ENCODE assay signal across 8 cellular contexts in genomic region chr3:194486540-194487288, GRCh38. TPM values are rescaled to one million over a fixed set of nuclear protein-coding genes. Genes with fewer than 3 reads are reported as not detected.
DNase-seq lines count a peak whose midpoint lies in the region; ATAC-seq, FAIRE-seq and TF ChIP-seq lines count a peak whose summit lies in the region.

Gene ATP13A3, minus strand, starts transcription at chr3:194487002. Its CDS starts 24,812 bp downstream, at chr3:194462190.

- 0% methylated on average over 25 to 95 of the region's 99 CpGs for WGBS in pancreas, 2 donors

- peak within 1 kb of the TSS; percentile 97 for H3K4me2 ChIP-seq in SU-DHL-6 (ENCODE audit: low read depth, low read length, poor library complexity, severe bottlenecking)

- H3K4me3 ChIP-seq in SU-DHL-6 (ENCODE audit: insufficient read depth, low read length, poor library complexity, severe bottlenecking) (peak within 1 kb of the TSS; percentile 95), pancreas (peak within 1 kb of the TSS; percentile 46 to 77 (median 66)), tibial artery (peak within 1 kb of the TSS; percentile 85 to 88)

- peak; percentile 85 for TF ChIP-seq POLR2A in GM10847 (IDR thresholded peaks at IDR 0.05; ENCODE audit: extremely low read depth, insufficient read length)

- no peaks in the 10 kb centered on the region for H3K9me2 ChIP-seq in SU-DHL-6 (replicated peaks; ENCODE audit: insufficient read depth, low read length)

- peak within 1 kb of the TSS; percentile 96 for H2AFZ ChIP-seq in SU-DHL-6 (ENCODE audit: low read depth, low read length, severe bottlenecking)

- intact Hi-C loops in head of caudate nucleus (cut with DNase I) (loop anchor here (5.0 kb wide), 1 partner anchor 96 kb away; no protein-coding TSS in a partner anchor), pancreas (cut with DNase I) (no loop called here), tibial artery (cut with DNase I; ENCODE audit: low total_unique reads) (no loop called here)

- peaks cover 46% of the 10 kb centered on the region for H3K79me2 ChIP-seq in SU-DHL-6 (ENCODE audit: insufficient read depth, low read length)

- peaks cover 20% of the 10 kb centered on the region for H3K36me3 Mint-ChIP-seq in activated naive CD8-positive, alpha-beta T cell treated with anti-CD3 and anti-CD28 coated beads, Interleukin-2, amount 10 ng/mL, durations not matched to agents 7 days and 5 days

- DNase-seq in NCI-H128 (lab: John Stamatoyannopoulos, UW; ENCODE audit: unreplicated experiment) (peak; percentile 73), head of caudate nucleus (peak; percentile 69 to 97 (median 93)), pancreas (peak; percentile 87 to 95 (median 91)), tibial artery (peak; percentile 88 to 93)
- DNase-seq in activated naive CD8-positive, alpha-beta T cell treated with anti-CD3 and anti-CD28 coated beads, Interleukin-2, amount 10 ng/mL, durations not matched to agents 7 days and 5 days = peak; percentile 91

- TF ChIP-seq CTCF in SU-DHL-6 (IDR thresholded peaks at IDR 0.05; ENCODE audit: insufficient read depth, low read length, poor library complexity, severe bottlenecking) = no peak
- no peak for TF ChIP-seq CTCF in pancreas (IDR thresholded peaks at IDR 0.05)
- TF ChIP-seq CTCF in tibial artery (IDR thresholded peaks at IDR 0.05) = no peak

- H3K9me3 ChIP-seq in SU-DHL-6 (ENCODE audit: insufficient read depth, low read length) (no peaks in the 10 kb centered on the region), pancreas (no peaks in the 10 kb centered on the region), tibial artery (no peaks in the 10 kb centered on the region)

- POLR2A ChIA-PET in activated naive CD8-positive, alpha-beta T cell treated with anti-CD3 and anti-CD28 coated beads, Interleukin-2, amount 10 ng/mL, durations not matched to agents 7 days and 5 days (lab: Charles Lee) = interaction anchor here (1.0 to 1.4 kb wide), 3 partner anchors 10 to 102 kb away, joined by 3 to 6 read pairs (median 4); no protein-coding TSS in a partner anchor

- no peaks in the 10 kb centered on the region for H3K27me3 Mint-ChIP-seq in activated naive CD8-positive, alpha-beta T cell treated with anti-CD3 and anti-CD28 coated beads, Interleukin-2, amount 10 ng/mL, durations not matched to agents 7 days and 5 days

- H3K9me3 Mint-ChIP-seq in activated naive CD8-positive, alpha-beta T cell treated with anti-CD3 and anti-CD28 coated beads, Interleukin-2, amount 10 ng/mL, durations not matched to agents 7 days and 5 days = no peaks in the 10 kb centered on the region

- H3K9ac ChIP-seq in SU-DHL-6 (ENCODE audit: low read length) = peak within 1 kb of the TSS; percentile 91

- peak within 1 kb of the TSS; percentile 92 for H3K4me3 Mint-ChIP-seq in activated naive CD8-positive, alpha-beta T cell treated with anti-CD3 and anti-CD28 coated beads, Interleukin-2, amount 10 ng/mL, durations not matched to agents 7 days and 5 days

- H3K27ac ChIP-seq in SU-DHL-6 (ENCODE audit: low read depth, low read length) = peak within 1 kb of the TSS; percentile 44
- peak within 1 kb of the TSS; percentile 55 to 83 (median 72) for H3K27ac ChIP-seq in pancreas
- peak within 1 kb of the TSS; percentile 95 to 96 for H3K27ac ChIP-seq in tibial artery

- ATAC-seq in HG02642 (IDR thresholded peaks at IDR 0.05; ENCODE audit: poor library complexity, unreplicated experiment) (peak; percentile 72), pancreas (peak; percentile 90 to 96 (median 95))
- ATAC-seq in activated naive CD8-positive, alpha-beta T cell treated with anti-CD3 and anti-CD28 coated beads, Interleukin-2, amount 10 ng/mL, durations not matched to agents 7 days and 5 days (ENCODE audit: low read depth) = peak; percentile 85

- FAIRE-seq in pancreas (lab: Jason Lieb, UNC) = no peak

- peaks cover 4% of the 10 kb centered on the region; the same call in 1 of the 2 replicates for H3F3A ChIP-seq in SU-DHL-6 (ENCODE audit: insufficient read depth)

- peak within 1 kb of the TSS; percentile 92 for H3K27ac Mint-ChIP-seq in activated naive CD8-positive, alpha-beta T cell treated with anti-CD3 and anti-CD28 coated beads, Interleukin-2, amount 10 ng/mL, durations not matched to agents 7 days and 5 days

- H4K20me1 ChIP-seq in SU-DHL-6 (ENCODE audit: low read depth, low read length) = peaks cover 4% of the 10 kb centered on the region; the same call in 1 of the 2 replicates

- peaks cover 3 to 8% (median 7%) of the 10 kb centered on the region in 3 donors for H3K4me1 ChIP-seq in pancreas
- peaks cover 0 to 70% (median 36%) of the 10 kb centered on the region in 4 donors for H3K4me1 ChIP-seq in tibial artery

- H3K27me3 ChIP-seq in SU-DHL-6 (ENCODE audit: low read length) = no peaks in the 10 kb centered on the region
- H3K27me3 ChIP-seq in pancreas = no peaks in the 10 kb centered on the region
- no peaks in the 10 kb centered on the region for H3K27me3 ChIP-seq in tibial artery

- peaks cover 32% of the 10 kb centered on the region for H3K4me1 Mint-ChIP-seq in activated naive CD8-positive, alpha-beta T cell treated with anti-CD3 and anti-CD28 coated beads, Interleukin-2, amount 10 ng/mL, durations not matched to agents 7 days and 5 days

- H3K36me3 ChIP-seq in SU-DHL-6 (ENCODE audit: low read length) = peaks cover 9% of the 10 kb centered on the region; the same call in 1 of the 2 replicates
- H3K36me3 ChIP-seq in pancreas = no peaks in the 10 kb centered on the region
- H3K36me3 ChIP-seq in tibial artery = no peaks in the 10 kb centered on the region

RNA-seq across cellular contexts. Expression of gene ATP13A3, which starts in this region (rescaled TPM):
- total RNA-seq in activated naive CD8-positive, alpha-beta T cell treated with anti-CD3 and anti-CD28 coated beads, Interleukin-2, amount 10 ng/mL, durations not matched to agents 7 days and 5 days = 10 to 100 TPM; 56.3 to 57.0 TPM
- 10 to 100 TPM; 17.9 to 66.6 (median 28.9) TPM for total RNA-seq in pancreas
- polyA plus RNA-seq in pancreas = 10 to 100 TPM in 1 of 2 donors, 1 to 10 TPM in 1; 9.3 to 17.6 TPM

Comparison
In these comparisons a context has a peak if more than half of its experiments do, and no peak if none do; other contexts are left out.
1. Peak in every context shown above with its lines: DNase-seq, ATAC-seq, H3K4me3 ChIP-seq and H3K27ac ChIP-seq.
2. H3K27ac ChIP-seq: peak in every context shown above with its lines; median percentile 96 in tibial artery; 72 in pancreas; 44 in SU-DHL-6.